In genomic region chr10:29510483-29511157, GRCh38 we compare ENCODE assay signal across 8 cellular contexts.
DNase-seq lines count a peak whose midpoint lies in the region; ATAC-seq, FAIRE-seq and TF ChIP-seq lines count a peak whose summit lies in the region.
"Not testable (repeated sequence)": the region's sequence is repeated elsewhere in the genome, so short reads cannot be mapped to it uniquely, and the experiment has no call there.

No MANE protein-coding gene starts in this region.

- H3K27me3 ChIP-seq in K562 (ENCODE audit: control insufficient read depth in 2 of 2, insufficient read depth in 2 of 2, low read length in 2 of 2), result peaks cover 10 to 15% of the 10 kb centered on the region in 2 experiments; a peak in 4 of 5 replicates
- H3K27me3 ChIP-seq in heart right ventricle; right cardiac atrium (ENCODE audit: control insufficient read depth, insufficient read depth); psoas muscle (ENCODE audit: insufficient read depth in 3 of 3, low read length in 2 of 3): not testable (repeated sequence)

- not testable (repeated sequence) for H4K20me1 ChIP-seq in K562 (replicated peaks; ENCODE audit: control insufficient read depth, insufficient read depth, low read length)

- H3K79me2 ChIP-seq in K562 (ENCODE audit: control insufficient read depth, insufficient read depth, low read length), result not testable (repeated sequence)

- not testable (repeated sequence) for H3K27ac ChIP-seq in K562 (ENCODE audit: extremely low read depth, low read depth, low read length); right cardiac atrium (ENCODE audit: low read length); psoas muscle
- H3K27ac ChIP-seq in heart right ventricle, result peak overlapping the region in 2 of 10 donors; percentile 30 to 51

- intact Hi-C loops in K562 (cut with micrococcal nuclease), result loop anchor here (5.0 kb wide), 1 partner anchor 133 kb away; no protein-coding TSS in a partner anchor
- intact Hi-C loops in Right ventricle myocardium superior (cut with DNase I); heart right ventricle (cut with DNase I); right cardiac atrium (cut with DNase I); psoas muscle (cut with DNase I): not testable (repeated sequence)

- FAIRE-seq in GM12892 (lab: Jason Lieb, UNC) (peak; percentile 73), K562 (lab: Jason Lieb, UNC) (peak; percentile 11), urothelium cell line (lab: Jason Lieb, UNC) (peak; percentile 67)

- TF ChIP-seq CTCF in K562 (IDR thresholded peaks at IDR 0.05 in 2 of 3, conservative IDR thresholded peaks at IDR 0.05 in 1 of 3; ENCODE audit: insufficient read depth in 2 of 3, low read depth in 1 of 3, low read length in 3 of 3); heart right ventricle (IDR thresholded peaks at IDR 0.05); psoas muscle (IDR thresholded peaks at IDR 0.05): not testable (repeated sequence)

- H3K9me1 ChIP-seq in K562 (ENCODE audit: control insufficient read depth, insufficient read depth, low read length), result not testable (repeated sequence)

- POLR2A ChIA-PET in K562 (lab: Yijun Ruan, JAX), result not testable (repeated sequence)

- H3K4me2 ChIP-seq in K562 (ENCODE audit: insufficient read depth, low read length), result not testable (repeated sequence)

- TF ChIP-seq POLR2A in GM12892 (IDR thresholded peaks at IDR 0.05; ENCODE audit: low read depth, low read length); K562 (conservative IDR thresholded peaks at IDR 0.05): not testable (repeated sequence)

- H3K36me3 ChIP-seq in K562 (ENCODE audit: control insufficient read depth, insufficient read depth, low read length), result not testable (repeated sequence)
- peaks cover 0 to 67% (median 19%) of the 10 kb centered on the region in 9 donors for H3K36me3 ChIP-seq in heart right ventricle
- H3K36me3 ChIP-seq in psoas muscle (ENCODE audit: insufficient read depth in 1 of 2, low read depth in 1 of 2), result peaks cover 0 to 82% of the 10 kb centered on the region in 2 donors

- H3K9me3 ChIP-seq in K562 (replicated peaks; ENCODE audit: control insufficient read depth, insufficient read depth, low read depth, low read length); heart right ventricle; right cardiac atrium (ENCODE audit: control insufficient read depth, low read length); psoas muscle: not testable (repeated sequence)

- not testable (repeated sequence) for TF ChIP-seq EP300 in K562 (IDR thresholded peaks at IDR 0.05; ENCODE audit: low read length)

- TF ChIP-seq RAD21 in K562 (CRISPR knock-in tag; conservative IDR thresholded peaks at IDR 0.05 in 1 of 2, IDR thresholded peaks at IDR 0.05 in 1 of 2), result not testable (repeated sequence)

- not testable (repeated sequence) for H2AFZ ChIP-seq in K562 (ENCODE audit: low read depth, low read length)

- H3K4me1 ChIP-seq in K562 (replicated peaks in 1 of 2; ENCODE audit: control insufficient read depth in 2 of 2, insufficient read depth in 2 of 2, low read length in 2 of 2); right cardiac atrium (ENCODE audit: control insufficient read depth, insufficient read depth, low read length): not testable (repeated sequence)
- H3K4me1 ChIP-seq in heart right ventricle (peaks cover 0 to 51% (median 24%) of the 10 kb centered on the region in 9 donors), psoas muscle (peaks cover 32% of the 10 kb centered on the region)

- H3K9ac ChIP-seq in K562 (ENCODE audit: insufficient read depth in 1 of 2, low read depth in 2 of 2, low read length in 2 of 2), result not testable (repeated sequence)

- H3K4me3 ChIP-seq in K562; heart right ventricle; right cardiac atrium (ENCODE audit: low read length); psoas muscle: not testable (repeated sequence)

- 8% methylated on average over 5 of the region's 24 CpGs for WGBS in K562 (ENCODE audit: insufficient coverage, low coverage, missing lambda C conversion rate)
- WGBS in heart right ventricle, 2 donors, result 62 to 80% methylated on average over 10 to 12 of the region's 24 CpGs
- WGBS in right cardiac atrium, result 80% methylated on average over 15 of the region's 24 CpGs
- 51 to 77% (median 68%) methylated on average over 10 to 15 of the region's 24 CpGs for WGBS in psoas muscle, 3 donors

- peak; percentile 27; the same call in 1 of the 3 replicates for ATAC-seq in K562
- peak; percentile 36 for ATAC-seq in Right ventricle myocardium superior (ENCODE audit: poor library complexity)
- peak; percentile 19 to 57 (median 42) for ATAC-seq in heart right ventricle
- ATAC-seq in right cardiac atrium, result peak; percentile 20 to 37
- ATAC-seq in psoas muscle, result peak in 3 of 4 donors; percentile 10 to 31 (median 13)
- ATAC-seq in stimulated activated naive CD8-positive, alpha-beta T cell treated with anti-CD3 and anti-CD28 coated beads, Interleukin-15, Interleukin-2, amounts not matched to agents 100 U/mL and 50 U/mL, for 24 hours, result peak; percentile 31

- in situ Hi-C loops in K562 (cut with MboI), result not testable (repeated sequence)

- not testable (repeated sequence) for DNase-seq in GM12892 (ENCODE audit: insufficient read length); K562 (ENCODE audit: extremely low read depth in 1 of 4, low spot score in 3 of 4); Right ventricle myocardium superior; heart right ventricle; psoas muscle; stimulated activated naive CD8-positive, alpha-beta T cell treated with anti-CD3 and anti-CD28 coated beads, Interleukin-15, Interleukin-2, amounts not matched to agents 100 U/mL and 50 U/mL, for 24 hours; urothelium cell line (ENCODE audit: low spot score)
- DNase-seq in right cardiac atrium, result peak in 1 of 3 donors; percentile 50

- BruUV-seq in K562 (replicated peaks; lab: Mats Ljungman, UMichigan), result not testable (repeated sequence)

- CTCF ChIA-PET in K562 (lab: Yijun Ruan, JAX; ENCODE audit: low intra/inter-chr PET ratio), result not testable (repeated sequence)
